11 cellular contexts compared by ENCODE assay signal in genomic region chr22:37650463-37651136, GRCh38.
"Had no signal": no experiment of that assay in that cellular context is flagged by ENCODE, and none has a peak within 500 bp of the region (broad histone marks: within the 10 kb centered on the region; RNA-seq: fewer than 3 reads in every experiment).

No MANE protein-coding gene starts in this region.

- DNase-seq: H9, HCEC 1CT, HFFc6, IMR-90, KBM-7 had no signal

- H3K9ac ChIP-seq: KMS-11 had no signal

- ATAC-seq: GM23338, HepG2 had no signal

- FAIRE-seq: H1, H54, HepG2 had no signal

- H3K4me2 ChIP-seq: GM23338, KMS-11 had no signal

- H3K4me3 ChIP-seq: GM23338 had no signal

- H2AFZ ChIP-seq: GM23338 had no signal

- H3K27ac ChIP-seq: HL-60, KMS-11 had no signal
